In the genomic region with DNA sequence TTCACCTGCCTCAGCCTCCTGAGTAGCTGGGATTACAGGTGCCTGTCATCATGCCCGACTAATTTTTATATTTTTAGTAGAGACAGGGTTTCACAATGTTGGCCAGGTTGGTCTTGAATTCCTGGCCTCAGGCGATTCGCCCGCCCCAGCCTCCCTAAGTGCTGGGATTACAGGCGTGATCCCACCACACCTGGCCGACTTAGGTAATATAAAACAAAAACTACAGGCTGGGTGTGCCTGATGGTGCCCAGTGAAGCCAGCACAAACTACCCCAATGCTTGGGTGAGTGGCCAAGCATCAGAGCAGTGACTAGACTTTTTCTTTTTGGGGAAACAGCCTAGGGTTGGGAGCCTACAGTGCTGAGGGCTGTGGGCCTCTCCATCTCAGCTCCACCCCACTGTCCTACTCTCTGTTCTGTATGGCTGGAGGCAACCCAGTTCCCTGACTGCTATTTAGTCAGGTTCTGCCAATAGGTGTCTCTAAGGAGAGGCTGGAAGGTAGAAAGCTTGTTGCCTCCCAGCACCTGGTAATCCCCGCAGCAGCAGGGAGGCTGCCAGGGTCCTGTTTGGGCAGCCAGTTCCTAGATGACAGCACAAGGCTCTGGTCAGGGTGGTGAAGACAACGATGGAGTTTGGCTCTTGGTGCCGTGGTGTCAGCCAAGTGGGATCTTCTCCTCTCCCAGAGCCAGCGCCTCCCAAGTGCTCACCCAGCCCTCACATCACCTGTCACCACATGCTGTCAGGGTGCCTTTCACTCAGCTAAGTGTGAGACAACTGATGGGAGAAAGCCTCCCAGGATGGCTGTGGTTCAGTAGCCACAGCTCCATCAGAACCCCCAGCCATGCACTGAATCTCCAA, we compare ENCODE assay signal across 24 cellular contexts. TPM values are rescaled to one million over a fixed set of nuclear protein-coding genes. Genes with fewer than 3 reads are reported as not detected.
DNase-seq lines count a peak whose midpoint lies in the region; ATAC-seq, FAIRE-seq and TF ChIP-seq lines count a peak whose summit lies in the region.
"Had no signal": no experiment of that assay in that cellular context is flagged by ENCODE, and none has a peak within 500 bp of the region (broad histone marks: within the 10 kb centered on the region; RNA-seq: fewer than 3 reads in every experiment).

No MANE protein-coding gene starts in this region.

- H3K36me3 ChIP-seq in left ventricle myocardium inferior (peaks cover 59% of the 10 kb centered on the region), upper lobe of right lung (peaks cover 52% of the 10 kb centered on the region)
- H3K36me3 ChIP-seq: uterus had no signal

- peaks cover 11% of the 10 kb centered on the region for H3K36me3 Mint-ChIP-seq in endothelial cell (ENCODE audit: low read depth, unreplicated experiment)
- H3K36me3 Mint-ChIP-seq: naive B cell had no signal

- H3K9me3 ChIP-seq in left ventricle myocardium inferior (replicated peaks) (peaks cover 8% of the 10 kb centered on the region), upper lobe of right lung (no peaks in the 10 kb centered on the region)
- H3K9me3 ChIP-seq: breast epithelium, Caco-2, pancreas, uterus had no signal

- H3K4me3 Mint-ChIP-seq in endothelial cell (ENCODE audit: unreplicated experiment), result no peak overlapping the region

- peak; percentile 43 for ATAC-seq in Right ventricle myocardium inferior
- peak; percentile 29 for ATAC-seq in left colon
- peak; percentile 4 for ATAC-seq in upper lobe of right lung

- DNase-seq in Right ventricle myocardium inferior (ENCODE audit: missing footprints) (no peak), left ventricle myocardium inferior (no peak), RWPE1 (ENCODE audit: low spot score) (no peak), left colon (no peak), upper lobe of right lung (peak; percentile 37), NCI-H1048 (lab: John Stamatoyannopoulos, UW) (no peak), D721Med (ENCODE audit: insufficient read length, low spot score) (no peak), endothelial cell (ENCODE audit: low spot score) (no peak)
- DNase-seq: AML-193; dermis blood vessel endothelial cell; GDM1; MG63; naive B cell; NCI-H146; NCI-H2227 treated with DMSO at 0.1 percent for 48 hours; pancreas; stimulated activated CD4-positive, alpha-beta T cell treated with anti-CD3 and anti-CD28 coated beads, Interleukin-4, amount 100 ng/mL, for 1 hour; substantia nigra; uterus had no signal

- TF ChIP-seq CTCF in left ventricle myocardium inferior (IDR thresholded peaks at IDR 0.05; ENCODE audit: borderline replicate concordance), result no peak
- TF ChIP-seq CTCF in RWPE1 (conservative IDR thresholded peaks at IDR 0.05; ENCODE audit: low read depth), result no peak
- TF ChIP-seq CTCF in upper lobe of right lung (IDR thresholded peaks at IDR 0.05), result no peak
- TF ChIP-seq CTCF in D721Med (IDR thresholded peaks at IDR 0.05; ENCODE audit: insufficient read depth, missing control alignments), result no peak
- TF ChIP-seq CTCF in endothelial cell (IDR thresholded peaks at IDR 0.05; ENCODE audit: unreplicated experiment), result no peak

- H3K27me3 Mint-ChIP-seq in endothelial cell (ENCODE audit: unreplicated experiment), result no peaks in the 10 kb centered on the region
- H3K27me3 Mint-ChIP-seq: naive B cell had no signal

- no peaks in the 10 kb centered on the region for H3K9me3 Mint-ChIP-seq in endothelial cell (ENCODE audit: unreplicated experiment)

- no peak for FAIRE-seq in D721Med (lab: Jason Lieb, UNC)
- FAIRE-seq: pancreas had no signal

- H3K27me3 ChIP-seq in left ventricle myocardium inferior (ENCODE audit: low read depth) (no peaks in the 10 kb centered on the region), upper lobe of right lung (no peaks in the 10 kb centered on the region)
- H3K27me3 ChIP-seq: breast epithelium, esophagus muscularis mucosa, MG63, pancreas, uterus had no signal

- CTCF ChIA-PET in RWPE1 (lab: Yijun Ruan, JAX), result interaction anchor here (0.7 kb wide), 1 partner anchor 110 kb away, joined by 3 read pairs; no protein-coding TSS in a partner anchor

- H3K4me1 ChIP-seq in left ventricle myocardium inferior (peaks cover 14% of the 10 kb centered on the region), upper lobe of right lung (no peaks in the 10 kb centered on the region)
- H3K4me1 ChIP-seq: breast epithelium, Caco-2, pancreas, uterus had no signal

- intact Hi-C loops in Right ventricle myocardium inferior (cut with DNase I), result no loop called here
- intact Hi-C loops in left ventricle myocardium inferior (cut with micrococcal nuclease), result no loop called here
- intact Hi-C loops in left colon (cut with DNase I, micrococcal nuclease), result no loop called here
- intact Hi-C loops in upper lobe of right lung (cut with DNase I), result no loop called here

- H3K27ac ChIP-seq in left ventricle myocardium inferior (replicated peaks), result no peak overlapping the region
- peak overlapping the region; percentile 57 for H3K27ac ChIP-seq in RWPE1
- H3K27ac ChIP-seq in upper lobe of right lung, result no peak overlapping the region
- H3K27ac ChIP-seq: breast epithelium, esophagus muscularis mucosa, pancreas, uterus had no signal

- H3K4me3 ChIP-seq in left ventricle myocardium inferior (no peak overlapping the region), upper lobe of right lung (no peak overlapping the region)
- H3K4me3 ChIP-seq: breast epithelium, esophagus muscularis mucosa, MG63, pancreas, skin epidermis, uterus had no signal

- H3K27ac Mint-ChIP-seq in endothelial cell (ENCODE audit: unreplicated experiment), result no peak overlapping the region

- POLR2A ChIA-PET in RWPE1 (lab: Yijun Ruan, JAX; ENCODE audit: low non-redundant PET), result no interaction called here

- no peaks in the 10 kb centered on the region for H3K4me1 Mint-ChIP-seq in endothelial cell (ENCODE audit: unreplicated experiment)

RNA-seq across cellular contexts. Expression of a gene that starts 10.4 kb away (rescaled TPM):
- total RNA-seq in Right ventricle myocardium inferior, result 6.0 TPM
- 3.8 TPM for total RNA-seq in left ventricle myocardium inferior
- total RNA-seq in left colon, result 1 to 10 TPM in 1 of 2 donors, under 1 TPM in 1; 0.61 to 1.5 TPM
- total RNA-seq in upper lobe of right lung, result 2.3 TPM
- total RNA-seq in endothelial cell (ENCODE audit: unreplicated experiment), result 3.5 TPM

RNA-seq across cellular contexts. Expression of a gene that starts 12.3 kb away (rescaled TPM):
- 82.4 TPM for total RNA-seq in Right ventricle myocardium inferior
- 79.3 TPM for total RNA-seq in left ventricle myocardium inferior
- total RNA-seq in left colon, result 10 to 100 TPM; 80.9 to 88.7 TPM
- 59.4 TPM for total RNA-seq in upper lobe of right lung
- 48.1 TPM for total RNA-seq in endothelial cell (ENCODE audit: unreplicated experiment)

RNA-seq across cellular contexts. Expression of a gene that starts 58.4 kb away (rescaled TPM):
- total RNA-seq in Right ventricle myocardium inferior (33.8 TPM), left ventricle myocardium inferior (30.7 TPM), left colon (1 to 10 TPM; 8.8 to 9.5 TPM), upper lobe of right lung (255 TPM), endothelial cell (ENCODE audit: unreplicated experiment) (0.62 TPM)
- total RNA-seq: Caco-2, glomerular endothelial cell had no signal
